Comparison of ENCODE assay signal across 8 cellular contexts in genomic region chr2:96265840-96266569, GRCh38. TPM values are rescaled to one million over a fixed set of nuclear protein-coding genes. Genes with fewer than 3 reads are reported as not detected.
DNase-seq lines count a peak whose midpoint lies in the region; ATAC-seq lines count a peak whose summit lies in the region.

CIAO1 (plus strand) TSS chr2:96266225; CDS start chr2:96266351, 126 bp downstream.
TMEM127 (minus strand) TSS chr2:96265997; CDS start chr2:96265381, 616 bp downstream.

- H3K4me3 Mint-ChIP-seq in effector memory CD8-positive, alpha-beta T cell = peak within 1 kb of the TSS; percentile 86 to 98

- peak within 1 kb of the TSS; percentile 93 for H3K9ac ChIP-seq in mesenchymal stem cell (ENCODE audit: low read length)

- peak within 1 kb of the TSS in 1 of 2 experiments; percentile 38 for H2BK12ac ChIP-seq in mesenchymal stem cell (ENCODE audit: low read length in 2 of 2)

- H3K4me1 ChIP-seq in mesenchymal stem cell (ENCODE audit: control insufficient read depth, insufficient read depth, low read depth, low read length) = peaks cover 15% of the 10 kb centered on the region

- no peaks in the 10 kb centered on the region for H3K27me3 Mint-ChIP-seq in effector memory CD8-positive, alpha-beta T cell

- peak within 1 kb of the TSS; percentile 69 for H3K4me2 ChIP-seq in mesenchymal stem cell (ENCODE audit: low read length, poor library complexity, severe bottlenecking)

- DNase-seq in COR-L47 (lab: John Stamatoyannopoulos, UW) = peak; percentile 96
- peak; percentile 95 for DNase-seq in HT1080 (ENCODE audit: low read depth)
- DNase-seq in NOMO-1 treated with DMSO at 0.1 percent for 48 hours (lab: John Stamatoyannopoulos, UW; ENCODE audit: unreplicated experiment) = peak; percentile 98
- peak; percentile 96 to 98 for DNase-seq in activated CD8-positive, alpha-beta memory T cell treated with anti-CD3 and anti-CD28 coated beads for 4 hours (ENCODE audit: low read depth in 2 of 2)
- peak; percentile 98 for DNase-seq in effector memory CD8-positive, alpha-beta T cell
- peak; percentile 99 for DNase-seq in mesenchymal stem cell
- peak; percentile 98 for DNase-seq in stimulated activated CD8-positive, alpha-beta memory T cell treated with anti-CD3 and anti-CD28 coated beads, Interleukin-12 subunit alpha, Interleukin-12 subunit beta, amount 100 ng/mL, for 4 hours (ENCODE audit: low read depth)

- no peaks in the 10 kb centered on the region for H3K9me3 ChIP-seq in mesenchymal stem cell (ENCODE audit: control insufficient read depth, low read length)

- H2BK15ac ChIP-seq in mesenchymal stem cell (ENCODE audit: low read depth, poor library complexity, severe bottlenecking) = peak within 1 kb of the TSS; percentile 74

- peak within 1 kb of the TSS; percentile 87 for H4K8ac ChIP-seq in mesenchymal stem cell (ENCODE audit: low read length)

- H3K27me3 ChIP-seq in mesenchymal stem cell (ENCODE audit: control insufficient read depth in 1 of 2, insufficient read depth in 1 of 2, low read length in 2 of 2) = no peaks in the 10 kb centered on the region

- H3K36me3 Mint-ChIP-seq in effector memory CD8-positive, alpha-beta T cell (ENCODE audit: insufficient read depth) = peaks cover 58% of the 10 kb centered on the region

- H4K91ac ChIP-seq in mesenchymal stem cell (ENCODE audit: low read length) = peak within 1 kb of the TSS; percentile 89

- WGBS in mesenchymal stem cell = under 1% methylated on average over 60 of the region's 76 CpGs

- peaks cover 26% of the 10 kb centered on the region for H3K79me1 ChIP-seq in mesenchymal stem cell (replicated peaks; ENCODE audit: low read length, poor library complexity, severe bottlenecking)

- H3K23ac ChIP-seq in mesenchymal stem cell (ENCODE audit: low read length in 2 of 2) = peak within 1 kb of the TSS in 1 of 2 experiments; percentile 86

- H3K14ac ChIP-seq in mesenchymal stem cell (ENCODE audit: low read length in 2 of 2) = peak within 1 kb of the TSS in 1 of 2 experiments; percentile 94

- no peaks in the 10 kb centered on the region for H3K9me3 Mint-ChIP-seq in effector memory CD8-positive, alpha-beta T cell

- no peak within 1 kb of the TSS for H2BK120ac ChIP-seq in mesenchymal stem cell (ENCODE audit: low read depth, low read length)

- H2BK5ac ChIP-seq in mesenchymal stem cell (ENCODE audit: low read depth, low read length, poor library complexity, severe bottlenecking) = no peak within 1 kb of the TSS

- H3K18ac ChIP-seq in mesenchymal stem cell (ENCODE audit: low read depth in 1 of 2, low read length in 2 of 2) = peak within 1 kb of the TSS; percentile 85 to 90

- H2AK5ac ChIP-seq in mesenchymal stem cell (ENCODE audit: low read length, severe bottlenecking) = no peak within 1 kb of the TSS

- peak within 1 kb of the TSS; percentile 87 to 94 for H3K27ac Mint-ChIP-seq in effector memory CD8-positive, alpha-beta T cell

- H3K27ac ChIP-seq in mesenchymal stem cell (ENCODE audit: low read length, poor library complexity, severe bottlenecking) = peak within 1 kb of the TSS; percentile 65

- H3K4ac ChIP-seq in mesenchymal stem cell (ENCODE audit: low read depth in 1 of 2, low read length in 2 of 2) = peak within 1 kb of the TSS; percentile 59 to 91

- peak within 1 kb of the TSS; percentile 94 for H2AFZ ChIP-seq in mesenchymal stem cell (ENCODE audit: low read depth, low read length)

- H3K4me3 ChIP-seq in mesenchymal stem cell (ENCODE audit: insufficient read depth in 1 of 2, low read depth in 1 of 2, low read length in 2 of 2) = peak within 1 kb of the TSS; percentile 95 to 100

- ATAC-seq in GM21360 (IDR thresholded peaks at IDR 0.05; ENCODE audit: unreplicated experiment) = peak; percentile 86
- peak; percentile 91 for ATAC-seq in effector memory CD8-positive, alpha-beta T cell (replicated peaks)

- peaks cover 27 to 50% of the 10 kb centered on the region in 2 donors for H3K4me1 Mint-ChIP-seq in effector memory CD8-positive, alpha-beta T cell (ENCODE audit: low read depth in 2 of 2)

- peaks cover 29 to 46% of the 10 kb centered on the region in 2 experiments for H3K36me3 ChIP-seq in mesenchymal stem cell (ENCODE audit: control insufficient read depth in 1 of 2, insufficient read depth in 2 of 2, low read depth in 1 of 2, low read length in 2 of 2)

RNA-seq across cellular contexts. Expression of gene CIAO1, which starts in this region (rescaled TPM):
- total RNA-seq in HT1080 (2014; rRNA removed; shearing (Covaris generic)) = 135 and 136 TPM in 2 replicates
- 105 and 120 TPM in 2 replicates for polyA plus RNA-seq in HT1080 (2015; cell fraction: cytosol; rRNA removed)
- polyA plus RNA-seq in HT1080 (2015; cell fraction: nucleus; rRNA removed) = 122 and 133 TPM in 2 replicates
- polyA plus RNA-seq in mesenchymal stem cell (2013, experiment 1 of 2) = 33.6 TPM
- 32.9 TPM for polyA plus RNA-seq in mesenchymal stem cell (2013, experiment 2 of 2)

RNA-seq across cellular contexts. Expression of gene TMEM127, which starts in this region (rescaled TPM):
- 15.7 and 24.2 TPM in 2 replicates for total RNA-seq in HT1080 (2014; rRNA removed; shearing (Covaris generic))
- polyA plus RNA-seq in HT1080 (2015; cell fraction: cytosol; rRNA removed) = 18.6 and 20.4 TPM in 2 replicates
- 16.6 and 21.5 TPM in 2 replicates for polyA plus RNA-seq in HT1080 (2015; cell fraction: nucleus; rRNA removed)
- 56.4 TPM for polyA plus RNA-seq in mesenchymal stem cell (2013, experiment 1 of 2)
- polyA plus RNA-seq in mesenchymal stem cell (2013, experiment 2 of 2) = 55.0 TPM

Comparison
In these comparisons a context has a peak if more than half of its experiments do, and no peak if none do; other contexts are left out.
1. Peak in every context shown above with its lines: DNase-seq, ATAC-seq, H3K4me3 ChIP-seq and H3K27ac ChIP-seq.